In the genomic region with DNA sequence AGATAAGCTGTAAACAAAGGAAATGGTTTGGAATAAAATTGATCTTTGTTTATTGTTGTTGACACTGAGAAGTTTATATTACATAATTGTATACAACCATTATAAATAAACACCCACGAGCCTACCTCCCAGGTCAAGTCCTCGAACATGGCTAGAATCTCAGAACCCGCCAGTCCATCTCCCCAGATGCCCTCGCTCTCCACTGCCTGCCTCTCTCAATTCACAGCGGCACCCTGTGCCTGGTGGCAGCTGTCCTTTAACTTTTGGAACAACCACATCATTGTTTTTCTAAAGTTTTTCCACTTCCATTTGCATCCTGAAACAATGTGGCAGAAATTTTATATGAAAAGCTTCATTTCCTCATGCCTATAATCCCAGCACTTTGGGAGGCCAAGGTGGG, we compare ENCODE assay signal across 2 cellular contexts.
TF ChIP-seq lines count a peak whose summit lies in the region.

No MANE protein-coding gene starts in this region.

TF ChIP-seq in HepG2, 621 proteins besides CTCF, POLR2A, EP300 and RAD21:
- TF ChIP-seq NCOA2 (CRISPR knock-in tag; IDR thresholded peaks at IDR 0.05) (no peak), KLF6 (CRISPR knock-in tag; IDR thresholded peaks at IDR 0.05) (no peak), U2AF1 (optimal IDR thresholded peaks at IDR 0.05; ENCODE audit: low read depth, low read length) (no peak), ZNF768 (CRISPR knock-in tag; IDR thresholded peaks at IDR 0.05) (no peak), ZIK1 (CRISPR knock-in tag; IDR thresholded peaks at IDR 0.05; ENCODE audit: borderline replicate concordance, low read depth) (no peak), PCBP1 (IDR thresholded peaks at IDR 0.05; ENCODE audit: borderline replicate concordance, low read depth, low read length) (no peak)
- TF ChIP-seq, protein P1, sequence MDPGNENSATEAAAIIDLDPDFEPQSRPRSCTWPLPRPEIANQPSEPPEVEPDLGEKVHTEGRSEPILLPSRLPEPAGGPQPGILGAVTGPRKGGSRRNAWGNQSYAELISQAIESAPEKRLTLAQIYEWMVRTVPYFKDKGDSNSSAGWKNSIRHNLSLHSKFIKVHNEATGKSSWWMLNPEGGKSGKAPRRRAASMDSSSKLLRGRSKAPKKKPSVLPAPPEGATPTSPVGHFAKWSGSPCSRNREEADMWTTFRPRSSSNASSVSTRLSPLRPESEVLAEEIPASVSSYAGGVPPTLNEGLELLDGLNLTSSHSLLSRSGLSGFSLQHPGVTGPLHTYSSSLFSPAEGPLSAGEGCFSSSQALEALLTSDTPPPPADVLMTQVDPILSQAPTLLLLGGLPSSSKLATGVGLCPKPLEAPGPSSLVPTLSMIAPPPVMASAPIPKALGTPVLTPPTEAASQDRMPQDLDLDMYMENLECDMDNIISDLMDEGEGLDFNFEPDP (CRISPR knock-in tag; conservative IDR thresholded peaks at IDR 0.05), result no peak

TF ChIP-seq in SK-N-SH, 30 proteins besides CTCF, POLR2A, EP300 and RAD21:
- TF ChIP-seq, protein P2, sequence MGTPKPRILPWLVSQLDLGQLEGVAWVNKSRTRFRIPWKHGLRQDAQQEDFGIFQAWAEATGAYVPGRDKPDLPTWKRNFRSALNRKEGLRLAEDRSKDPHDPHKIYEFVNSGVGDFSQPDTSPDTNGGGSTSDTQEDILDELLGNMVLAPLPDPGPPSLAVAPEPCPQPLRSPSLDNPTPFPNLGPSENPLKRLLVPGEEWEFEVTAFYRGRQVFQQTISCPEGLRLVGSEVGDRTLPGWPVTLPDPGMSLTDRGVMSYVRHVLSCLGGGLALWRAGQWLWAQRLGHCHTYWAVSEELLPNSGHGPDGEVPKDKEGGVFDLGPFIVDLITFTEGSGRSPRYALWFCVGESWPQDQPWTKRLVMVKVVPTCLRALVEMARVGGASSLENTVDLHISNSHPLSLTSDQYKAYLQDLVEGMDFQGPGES (IDR thresholded peaks at IDR 0.05; ENCODE audit: low read depth, low read length), result no peak
- no peak for TF ChIP-seq MAX (IDR thresholded peaks at IDR 0.05; ENCODE audit: low read depth)
- no peak for TF ChIP-seq MEF2A (IDR thresholded peaks at IDR 0.05; ENCODE audit: borderline replicate concordance, low read depth)
- TF ChIP-seq USF1 (IDR thresholded peaks at IDR 0.05; ENCODE audit: borderline replicate concordance, low read depth), result no peak
- TF ChIP-seq POLR2AphosphoS5 (IDR thresholded peaks at IDR 0.05; ENCODE audit: low read depth, low read length), result no peak
- no peak for TF ChIP-seq NRF1 (IDR thresholded peaks at IDR 0.05; ENCODE audit: low read depth, low read length)
- no peak for TF ChIP-seq FOSL2 (IDR thresholded peaks at IDR 0.05; ENCODE audit: borderline replicate concordance, low read depth)
- no peak for TF ChIP-seq SMC3 (IDR thresholded peaks at IDR 0.05; ENCODE audit: low read depth, low read length)
- no peak for TF ChIP-seq SIN3A (IDR thresholded peaks at IDR 0.05; ENCODE audit: borderline replicate concordance, low read depth, low read length)
- no peak for TF ChIP-seq FOXJ3 (CRISPR knock-in tag; IDR thresholded peaks at IDR 0.05)
- TF ChIP-seq, protein P3, sequence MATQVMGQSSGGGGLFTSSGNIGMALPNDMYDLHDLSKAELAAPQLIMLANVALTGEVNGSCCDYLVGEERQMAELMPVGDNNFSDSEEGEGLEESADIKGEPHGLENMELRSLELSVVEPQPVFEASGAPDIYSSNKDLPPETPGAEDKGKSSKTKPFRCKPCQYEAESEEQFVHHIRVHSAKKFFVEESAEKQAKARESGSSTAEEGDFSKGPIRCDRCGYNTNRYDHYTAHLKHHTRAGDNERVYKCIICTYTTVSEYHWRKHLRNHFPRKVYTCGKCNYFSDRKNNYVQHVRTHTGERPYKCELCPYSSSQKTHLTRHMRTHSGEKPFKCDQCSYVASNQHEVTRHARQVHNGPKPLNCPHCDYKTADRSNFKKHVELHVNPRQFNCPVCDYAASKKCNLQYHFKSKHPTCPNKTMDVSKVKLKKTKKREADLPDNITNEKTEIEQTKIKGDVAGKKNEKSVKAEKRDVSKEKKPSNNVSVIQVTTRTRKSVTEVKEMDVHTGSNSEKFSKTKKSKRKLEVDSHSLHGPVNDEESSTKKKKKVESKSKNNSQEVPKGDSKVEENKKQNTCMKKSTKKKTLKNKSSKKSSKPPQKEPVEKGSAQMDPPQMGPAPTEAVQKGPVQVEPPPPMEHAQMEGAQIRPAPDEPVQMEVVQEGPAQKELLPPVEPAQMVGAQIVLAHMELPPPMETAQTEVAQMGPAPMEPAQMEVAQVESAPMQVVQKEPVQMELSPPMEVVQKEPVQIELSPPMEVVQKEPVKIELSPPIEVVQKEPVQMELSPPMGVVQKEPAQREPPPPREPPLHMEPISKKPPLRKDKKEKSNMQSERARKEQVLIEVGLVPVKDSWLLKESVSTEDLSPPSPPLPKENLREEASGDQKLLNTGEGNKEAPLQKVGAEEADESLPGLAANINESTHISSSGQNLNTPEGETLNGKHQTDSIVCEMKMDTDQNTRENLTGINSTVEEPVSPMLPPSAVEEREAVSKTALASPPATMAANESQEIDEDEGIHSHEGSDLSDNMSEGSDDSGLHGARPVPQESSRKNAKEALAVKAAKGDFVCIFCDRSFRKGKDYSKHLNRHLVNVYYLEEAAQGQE (IDR thresholded peaks at IDR 0.05; ENCODE audit: low read depth, low read length), result no peak
- TF ChIP-seq GABPA (IDR thresholded peaks at IDR 0.05; ENCODE audit: low read depth), result no peak
- no peak for TF ChIP-seq JUND (IDR thresholded peaks at IDR 0.05)
- no peak for TF ChIP-seq YY1 (IDR thresholded peaks at IDR 0.05; ENCODE audit: low read depth)
